ENCODE assay signal across 8 cellular contexts in genomic region chr22:49929553-49929979, GRCh38. TPM values are rescaled to one million over a fixed set of nuclear protein-coding genes. Genes with fewer than 3 reads are reported as not detected.
DNase-seq lines count a peak whose midpoint lies in the region; ATAC-seq and TF ChIP-seq lines count a peak whose summit lies in the region.

No MANE protein-coding gene starts in this region.

- no peak overlapping the region for H3K9ac ChIP-seq in neuronal stem cell (ENCODE audit: low read depth, low read length, poor library complexity)

- intact Hi-C loops in A673 (cut with micrococcal nuclease; ENCODE audit: unreplicated experiment) (loop anchor here (1.0 to 5.0 kb wide), 2 partner anchors 101 to 218 kb away; no protein-coding TSS in a partner anchor), tibial artery (cut with DNase I; ENCODE audit: low total_unique reads) (loop anchor here (1.0 to 5.0 kb wide), 2 partner anchors 101 to 278 kb away; no protein-coding TSS in a partner anchor)

- no peak overlapping the region for H3K23ac ChIP-seq in neuronal stem cell (ENCODE audit: low read depth, low read length, poor library complexity)

- H3K14ac ChIP-seq in neuronal stem cell (ENCODE audit: low read length): no peak overlapping the region

- H3K36me3 ChIP-seq in A673 (ENCODE audit: insufficient read depth, low read length, poor library complexity, severe bottlenecking) (no peaks in the 10 kb centered on the region), neuronal stem cell (replicated peaks in 1 of 2; ENCODE audit: control insufficient read depth in 2 of 2, insufficient read depth in 2 of 2, low read length in 2 of 2) (peaks cover 0 to 3% of the 10 kb centered on the region in 2 donors), tibial artery (peaks cover 0 to 13% (median 9%) of the 10 kb centered on the region in 3 donors)

- H2BK5ac ChIP-seq in neuronal stem cell (ENCODE audit: low read length): peak overlapping the region; percentile 71

- no peak; the same call in 1 of the 2 replicates for TF ChIP-seq CTCF in A673 (conservative IDR thresholded peaks at IDR 0.05; ENCODE audit: low read depth, low read length)
- TF ChIP-seq CTCF in GM13977 (IDR thresholded peaks at IDR 0.05; ENCODE audit: extremely low read depth, insufficient read depth, missing control alignments): peak; percentile 95
- peak; percentile 16 for TF ChIP-seq CTCF in epithelial cell of esophagus (IDR thresholded peaks at IDR 0.05; ENCODE audit: insufficient read depth, low read depth, low read length, missing control alignments)
- peak; percentile 72 to 97 for TF ChIP-seq CTCF in tibial artery (IDR thresholded peaks at IDR 0.05)

- POLR2A ChIA-PET in A673 (lab: Charles Lee; ENCODE audit: low non-redundant PET): no interaction called here

- in situ Hi-C loops in GM13977 (cut with MboI; ENCODE audit: low pct_unique_long_range_greater_than_20kb, low sequenced_read_pairs, unreplicated experiment): loop anchor here (25.0 kb wide), 1 partner anchor 108 kb away; no protein-coding TSS in a partner anchor

- no peak overlapping the region for H2BK12ac ChIP-seq in neuronal stem cell (ENCODE audit: low read length)

- DNase-seq in A673 (ENCODE audit: low spot score): peak; percentile 65
- peak; percentile 90 for DNase-seq in GM13977 (ENCODE audit: low spot score)
- DNase-seq in NCI-H146 (lab: John Stamatoyannopoulos, UW): peak; percentile 30
- DNase-seq in activated CD8-positive, alpha-beta memory T cell treated with anti-CD3 and anti-CD28 coated beads for 4 hours (ENCODE audit: low read depth in 2 of 2): peak; percentile 45 to 56
- peak; percentile 47 for DNase-seq in epithelial cell of esophagus (ENCODE audit: low read depth)
- peak; percentile 69 for DNase-seq in neuronal stem cell (ENCODE audit: low spot score)
- DNase-seq in tibial artery: no peak

- no TSS peak for BruUV-seq in A673 (replicated peaks; lab: Mats Ljungman, UMichigan)

- peaks cover 3% of the 10 kb centered on the region for H3K79me1 ChIP-seq in neuronal stem cell (ENCODE audit: low read depth, low read length)

- no peak overlapping the region for H3K4ac ChIP-seq in neuronal stem cell (ENCODE audit: low read length)

- no peak overlapping the region for H4K91ac ChIP-seq in neuronal stem cell (ENCODE audit: low read depth, low read length, poor library complexity)

- WGBS in neuronal stem cell (ENCODE audit: extremely low coverage in 2 of 2, insufficient read length in 2 of 2, insufficient replicate concordance in 1 of 2), 2 donors: no CpG with 5 or more reads among the region's 42 CpGs

- H3K4me1 ChIP-seq in A673 (ENCODE audit: insufficient read depth, low read length, poor library complexity, severe bottlenecking): peaks cover 9% of the 10 kb centered on the region
- peaks cover 5 to 7% of the 10 kb centered on the region in 2 donors for H3K4me1 ChIP-seq in neuronal stem cell (ENCODE audit: control insufficient read depth in 2 of 2, insufficient read depth in 1 of 2, low read depth in 1 of 2, low read length in 2 of 2)
- H3K4me1 ChIP-seq in tibial artery: peaks cover 5 to 40% (median 28%) of the 10 kb centered on the region in 4 donors

- peak overlapping the region; percentile 25 for H3K4me2 ChIP-seq in neuronal stem cell (ENCODE audit: insufficient read depth, low read length, poor library complexity, severe bottlenecking)

- ATAC-seq in GM21619 (IDR thresholded peaks at IDR 0.05; ENCODE audit: unreplicated experiment): no peak

- no peak overlapping the region for H2BK120ac ChIP-seq in neuronal stem cell (ENCODE audit: low read depth, low read length)

- H3K9me3 ChIP-seq in A673 (ENCODE audit: low read depth, low read length, poor library complexity, severe bottlenecking) (no peaks in the 10 kb centered on the region), neuronal stem cell (replicated peaks in 1 of 2; ENCODE audit: control insufficient read depth in 2 of 2, insufficient read depth in 1 of 2, low read depth in 1 of 2, low read length in 2 of 2) (no peaks in the 10 kb centered on the region), tibial artery (no peaks in the 10 kb centered on the region)

- H3K27ac ChIP-seq in A673 (ENCODE audit: low read depth, low read length, poor library complexity, severe bottlenecking) (no peak overlapping the region), neuronal stem cell (replicated peaks; ENCODE audit: low read length) (no peak overlapping the region), tibial artery (no peak overlapping the region)

- H3K4me3 ChIP-seq in A673 (ENCODE audit: low read depth, low read length, poor library complexity, severe bottlenecking) (peak overlapping the region; percentile 31), epithelial cell of esophagus (ENCODE audit: low read length) (no peak overlapping the region), neuronal stem cell (ENCODE audit: low read length in 2 of 2) (no peak overlapping the region), tibial artery (no peak overlapping the region)

- H2AFZ ChIP-seq in neuronal stem cell (ENCODE audit: low read length): peak overlapping the region; percentile 92

- CTCF ChIA-PET in A673 (lab: Charles Lee): interaction anchor here (2.0 kb wide), 1 partner anchor 101 kb away, joined by 31 read pairs; no protein-coding TSS in a partner anchor

- H3K27me3 ChIP-seq in A673 (replicated peaks; ENCODE audit: insufficient read depth, low read depth, low read length, poor library complexity) (no peaks in the 10 kb centered on the region), neuronal stem cell (ENCODE audit: control insufficient read depth in 3 of 3, insufficient read depth in 3 of 3, low read depth in 1 of 3, low read length in 3 of 3) (peaks cover 0 to 12% (median 10%) of the 10 kb centered on the region in 3 experiments), tibial artery (peaks cover 0 to 12% of the 10 kb centered on the region in 2 donors)

- no peak overlapping the region for H4K8ac ChIP-seq in neuronal stem cell (ENCODE audit: low read depth, low read length)

- H2BK15ac ChIP-seq in neuronal stem cell (ENCODE audit: low read length): peak overlapping the region; percentile 96

- peak overlapping the region; percentile 76 for H3K18ac ChIP-seq in neuronal stem cell (ENCODE audit: low read length)

- peak overlapping the region; percentile 96 for H2AK5ac ChIP-seq in neuronal stem cell (ENCODE audit: low read depth, low read length)

RNA-seq across cellular contexts. Expression of gene CRELD2, which starts 11.1 kb away (rescaled TPM):
- 54.1 and 54.7 TPM in 2 replicates for total RNA-seq in A673 (2021)
- 12.6 TPM for polyA plus RNA-seq in neuronal stem cell (2013, experiment 1 of 2)
- polyA plus RNA-seq in neuronal stem cell (2013, experiment 2 of 2): 12.2 TPM

RNA-seq across cellular contexts. Expression of gene ALG12, which starts 11.3 kb away (rescaled TPM):
- total RNA-seq in A673 (2021): 18.6 and 19.8 TPM in 2 replicates
- polyA plus RNA-seq in neuronal stem cell (2013, experiment 1 of 2): 9.3 TPM
- polyA plus RNA-seq in neuronal stem cell (2013, experiment 2 of 2): 9.1 TPM

RNA-seq across cellular contexts. Expression of gene PIM3, which starts 31.0 kb away (rescaled TPM):
- 70.9 and 71.3 TPM in 2 replicates for total RNA-seq in A673 (2021)
- 38.0 TPM for polyA plus RNA-seq in neuronal stem cell (2013, experiment 1 of 2)
- 37.0 TPM for polyA plus RNA-seq in neuronal stem cell (2013, experiment 2 of 2)

Comparison
In these comparisons a context has a peak if more than half of its experiments do, and no peak if none do; other contexts are left out.
1. DNase-seq: peak in A673 (single experiment), GM13977 (single experiment), NCI-H146 (single experiment), activated CD8-positive, alpha-beta memory T cell treated with anti-CD3 and anti-CD28 coated beads for 4 hours (2 of 2), epithelial cell of esophagus (single experiment) and neuronal stem cell (single experiment); none in tibial artery (0 of 2).